19 cellular contexts compared by ENCODE assay signal in the genomic region with DNA sequence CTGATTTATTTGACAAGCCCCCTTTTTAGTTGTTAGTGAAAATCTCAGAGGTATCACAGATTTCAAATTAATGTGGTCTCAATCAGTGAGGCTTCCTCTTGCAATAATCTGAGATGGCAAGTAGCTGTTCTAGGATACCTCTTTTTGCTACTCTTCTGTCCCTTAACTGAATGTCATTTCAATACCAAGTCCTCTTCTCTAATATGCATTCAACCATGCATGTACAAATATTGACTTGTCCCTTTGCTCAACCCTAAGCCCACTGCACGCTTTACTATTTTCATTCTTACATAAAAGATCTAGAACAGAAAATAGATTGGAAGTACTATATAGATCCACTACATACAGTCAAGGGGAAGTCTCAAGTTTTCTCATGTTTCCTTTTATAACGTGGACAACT.
DNase-seq lines count a peak whose midpoint lies in the region; ATAC-seq, FAIRE-seq and TF ChIP-seq lines count a peak whose summit lies in the region.
"Had no signal": no experiment of that assay in that cellular context is flagged by ENCODE, and none has a peak within 500 bp of the region (broad histone marks: within the 10 kb centered on the region; RNA-seq: fewer than 3 reads in every experiment).

No MANE protein-coding gene starts in this region.

- TF ChIP-seq POLR2A in sigmoid colon (IDR thresholded peaks at IDR 0.05), result no peak

- H3K9me3 ChIP-seq in sigmoid colon, result no peaks in the 10 kb centered on the region
- H3K9me3 ChIP-seq: upper lobe of left lung had no signal

- no peak for TF ChIP-seq EP300 in sigmoid colon (IDR thresholded peaks at IDR 0.05)

- H3K4me1 Mint-ChIP-seq in activated CD4-positive, alpha-beta T cell treated with anti-CD3 and anti-CD28 coated beads, Interleukin-2, amount 10 ng/mL, durations not matched to agents 7 days and 5 days, result peaks cover 37% of the 10 kb centered on the region

- H3K27me3 Mint-ChIP-seq in activated CD4-positive, alpha-beta T cell treated with anti-CD3 and anti-CD28 coated beads, Interleukin-2, amount 10 ng/mL, durations not matched to agents 7 days and 5 days, result peaks cover 16% of the 10 kb centered on the region

- POLR2A ChIA-PET in activated CD4-positive, alpha-beta T cell treated with anti-CD3 and anti-CD28 coated beads, Interleukin-2, amount 10 ng/mL, durations not matched to agents 7 days and 5 days (lab: Charles Lee), result no interaction called here

- intact Hi-C loops in sigmoid colon (cut with DNase I), result no loop called here

- FAIRE-seq in GM18507 (lab: Jason Lieb, UNC), result peak; percentile 26
- FAIRE-seq: endometrium had no signal

- H3K9me3 Mint-ChIP-seq in activated CD4-positive, alpha-beta T cell treated with anti-CD3 and anti-CD28 coated beads, Interleukin-2, amount 10 ng/mL, durations not matched to agents 7 days and 5 days, result no peaks in the 10 kb centered on the region
- H3K9me3 Mint-ChIP-seq: stimulated activated naive B cell treated with anti-CD40 and anti-IgM and Interleukin-4, amounts not matched to agents 10 μg/mL and 1 μg/mL and 100 μg/mL, for 72 hours had no signal

- 81 to 86% methylated on average over 2 of the region's 2 CpGs for WGBS in sigmoid colon, 2 donors

- peak overlapping the region; percentile 80 for H3K27ac ChIP-seq in epithelial cell of prostate
- peak overlapping the region; percentile 94 to 99 (median 98) for H3K27ac ChIP-seq in sigmoid colon
- H3K27ac ChIP-seq: RWPE1 had no signal

- H3K36me3 ChIP-seq in sigmoid colon, result peaks cover 0 to 8% (median 0%) of the 10 kb centered on the region in 4 donors
- H3K36me3 ChIP-seq: upper lobe of left lung had no signal

- H3K4me3 ChIP-seq in sigmoid colon, result no peak overlapping the region
- H3K4me3 ChIP-seq: upper lobe of left lung had no signal

- CTCF ChIA-PET in activated CD4-positive, alpha-beta T cell treated with anti-CD3 and anti-CD28 coated beads, Interleukin-2, amount 10 ng/mL, durations not matched to agents 7 days and 5 days (lab: Charles Lee), result interaction anchor here (1.2 kb wide), 1 partner anchor 18 kb away, joined by 3 read pairs; no protein-coding TSS in a partner anchor

- no peak for DNase-seq in GM18507 (ENCODE audit: extremely low spot score, insufficient read length, low read depth)
- DNase-seq in NCI-H2029 (lab: John Stamatoyannopoulos, UW), result peak; percentile 26
- no peak for DNase-seq in epithelial cell of prostate (ENCODE audit: low read depth, low spot score)
- no peak for DNase-seq in sigmoid colon
- no peak for DNase-seq in activated CD4-positive, CD25-positive, alpha-beta regulatory T cell (lab: John Stamatoyannopoulos, UW)
- DNase-seq in iPS-NIHi7 (ENCODE audit: extremely low spot score), result no peak
- no peak for DNase-seq in activated CD4-positive, alpha-beta T cell treated with anti-CD3 and anti-CD28 coated beads, Interleukin-2, amount 10 ng/mL, durations not matched to agents 7 days and 5 days
- DNase-seq: activated CD4-positive, alpha-beta T cell treated with anti-CD3 and anti-CD28 coated beads, Interleukin-2, amount 50 U/mL, for 48 hours; activated naive CD4-positive, alpha-beta T cell treated with Interleukin-2 at 50 U/mL for 16 hours; anterior cingulate cortex; left colon; midbrain; NCI-H2081 treated with DMSO at 0.1 percent for 48 hours; stimulated activated naive B cell treated with anti-CD40 and anti-IgM and Interleukin-4, amounts not matched to agents 10 μg/mL and 1 μg/mL and 100 μg/mL, for 72 hours; SW 1271; upper lobe of left lung had no signal

- no peak overlapping the region for H3K4me3 Mint-ChIP-seq in activated CD4-positive, alpha-beta T cell treated with anti-CD3 and anti-CD28 coated beads, Interleukin-2, amount 10 ng/mL, durations not matched to agents 7 days and 5 days
- H3K4me3 Mint-ChIP-seq: stimulated activated naive B cell treated with anti-CD40 and anti-IgM and Interleukin-4, amounts not matched to agents 10 μg/mL and 1 μg/mL and 100 μg/mL, for 72 hours had no signal

- no peaks in the 10 kb centered on the region for H3K36me3 Mint-ChIP-seq in activated CD4-positive, alpha-beta T cell treated with anti-CD3 and anti-CD28 coated beads, Interleukin-2, amount 10 ng/mL, durations not matched to agents 7 days and 5 days (ENCODE audit: low read depth)

- no peak for TF ChIP-seq CTCF in sigmoid colon (IDR thresholded peaks at IDR 0.05)

- H3K4me1 ChIP-seq in sigmoid colon, result peaks cover 3 to 99% (median 95%) of the 10 kb centered on the region in 4 donors

- no peak for ATAC-seq in activated CD4-positive, CD25-positive, alpha-beta regulatory T cell treated with anti-CD3 and anti-CD28 coated beads, Interleukin-2, amount 50 U/mL, for 24 hours
- ATAC-seq: left colon had no signal

- H3K27me3 ChIP-seq in sigmoid colon, result no peaks in the 10 kb centered on the region
- H3K27me3 ChIP-seq: upper lobe of left lung had no signal

- H3K27ac Mint-ChIP-seq in activated CD4-positive, alpha-beta T cell treated with anti-CD3 and anti-CD28 coated beads, Interleukin-2, amount 10 ng/mL, durations not matched to agents 7 days and 5 days, result no peak overlapping the region
- H3K27ac Mint-ChIP-seq: stimulated activated naive B cell treated with anti-CD40 and anti-IgM and Interleukin-4, amounts not matched to agents 10 μg/mL and 1 μg/mL and 100 μg/mL, for 72 hours had no signal
